1 cellular context compared by ENCODE assay signal in genomic region chr2:72962911-72963310, GRCh38.
TF ChIP-seq lines count a peak whose summit lies in the region.

No MANE protein-coding gene starts in this region.

TF ChIP-seq in H1, 55 proteins besides CTCF, POLR2A, EP300 and RAD21:
- TF ChIP-seq HDAC6 (IDR thresholded peaks at IDR 0.05; ENCODE audit: low read depth, low read length): no peak
- TF ChIP-seq CBX5 (IDR thresholded peaks at IDR 0.05; ENCODE audit: low read depth, low read length): no peak
- no peak for TF ChIP-seq ZNF274 (IDR thresholded peaks at IDR 0.05; ENCODE audit: borderline replicate concordance, extremely low read depth, low read length)
- no peak for TF ChIP-seq RBBP5 (IDR thresholded peaks at IDR 0.05; ENCODE audit: borderline replicate concordance, low read depth, low read length)
- no peak for TF ChIP-seq SAP30 (IDR thresholded peaks at IDR 0.05; ENCODE audit: insufficient read depth, insufficient replicate concordance, low read length)
- TF ChIP-seq CHD2 (IDR thresholded peaks at IDR 0.05; ENCODE audit: low read length): no peak
- TF ChIP-seq TCF12 (IDR thresholded peaks at IDR 0.05; ENCODE audit: low read depth, low read length): no peak
- TF ChIP-seq CTBP2 (IDR thresholded peaks at IDR 0.05; ENCODE audit: borderline replicate concordance, insufficient read depth, insufficient read length, low read length): no peak
- no peak for TF ChIP-seq TAF1 (IDR thresholded peaks at IDR 0.05; ENCODE audit: low read depth, low read length)
- no peak for TF ChIP-seq USF2 (IDR thresholded peaks at IDR 0.05; ENCODE audit: low read length)
- TF ChIP-seq MAFK (IDR thresholded peaks at IDR 0.05; ENCODE audit: low read depth, low read length): no peak
- TF ChIP-seq RNF2 (IDR thresholded peaks at IDR 0.05; ENCODE audit: borderline replicate concordance, low read depth, low read length, missing control alignments, poor library complexity, severe bottlenecking): no peak
- no peak for TF ChIP-seq JUND (IDR thresholded peaks at IDR 0.05; ENCODE audit: low read length)
- TF ChIP-seq E2F6 (IDR thresholded peaks at IDR 0.05): no peak
- no peak for TF ChIP-seq JUN (IDR thresholded peaks at IDR 0.05; ENCODE audit: low read depth, low read length)
- no peak for TF ChIP-seq BCL11A (IDR thresholded peaks at IDR 0.05; ENCODE audit: low read depth in 2 of 2, low read length in 2 of 2)
- TF ChIP-seq YY1 (IDR thresholded peaks at IDR 0.05; ENCODE audit: low read depth, low read length): no peak
